Comparison of ENCODE assay signal across 10 cellular contexts in genomic region chr17:48472485-48473281, GRCh38. TPM values are rescaled to one million over a fixed set of nuclear protein-coding genes. Genes with fewer than 3 reads are reported as not detected.
DNase-seq lines count a peak whose midpoint lies in the region; ATAC-seq, FAIRE-seq and TF ChIP-seq lines count a peak whose summit lies in the region.
"Had no signal": no experiment of that assay in that cellular context is flagged by ENCODE, and none has a peak within 500 bp of the region (broad histone marks: within the 10 kb centered on the region; RNA-seq: fewer than 3 reads in every experiment).

No MANE protein-coding gene starts in this region.

- no peak overlapping the region for H3K4me3 ChIP-seq in CD8-positive, alpha-beta memory T cell (ENCODE audit: low read length)
- H3K4me3 ChIP-seq in RWPE2 (ENCODE audit: severe bottlenecking) (no peak overlapping the region), kidney (ENCODE audit: low read length in 2 of 2) (no peak overlapping the region)

- TF ChIP-seq CTCF in RWPE2 (IDR thresholded peaks at IDR 0.05; ENCODE audit: poor library complexity, severe bottlenecking) = no peak
- TF ChIP-seq CTCF in kidney (IDR thresholded peaks at IDR 0.05; ENCODE audit: borderline replicate concordance, extremely low read depth, insufficient read depth) = no peak

- H3K9me3 Mint-ChIP-seq in CD8-positive, alpha-beta memory T cell = no peaks in the 10 kb centered on the region

- H3K9me3 ChIP-seq in CD8-positive, alpha-beta memory T cell (ENCODE audit: low read length) = no peaks in the 10 kb centered on the region
- H3K9me3 ChIP-seq in RWPE2 (ENCODE audit: severe bottlenecking) = no peaks in the 10 kb centered on the region
- no peaks in the 10 kb centered on the region for H3K9me3 ChIP-seq in kidney (ENCODE audit: control insufficient read depth in 1 of 2, low read length in 2 of 2)

- H3K36me3 ChIP-seq in CD8-positive, alpha-beta memory T cell (ENCODE audit: insufficient read depth, low read length) = no peaks in the 10 kb centered on the region
- H3K36me3 ChIP-seq in RWPE2 (ENCODE audit: low read depth) = no peaks in the 10 kb centered on the region
- no peaks in the 10 kb centered on the region for H3K36me3 ChIP-seq in kidney (ENCODE audit: control insufficient read depth in 1 of 2, insufficient read depth in 2 of 2, low read length in 2 of 2)

- no peaks in the 10 kb centered on the region for H3K27me3 ChIP-seq in CD8-positive, alpha-beta memory T cell (ENCODE audit: insufficient read depth, low read length, poor library complexity, severe bottlenecking)
- no peaks in the 10 kb centered on the region for H3K27me3 ChIP-seq in RWPE2 (ENCODE audit: insufficient read depth, poor library complexity, severe bottlenecking)

- peaks cover 0 to 3% of the 10 kb centered on the region in 2 donors for H3K27me3 Mint-ChIP-seq in CD8-positive, alpha-beta memory T cell

- H3K27ac ChIP-seq in CD8-positive, alpha-beta memory T cell (ENCODE audit: low read depth, low read length) = no peak overlapping the region
- H3K27ac ChIP-seq in RWPE2 (ENCODE audit: poor library complexity, severe bottlenecking) = peak overlapping the region; percentile 83
- no peak overlapping the region for H3K27ac ChIP-seq in kidney (ENCODE audit: low read depth in 2 of 2, low read length in 2 of 2)

- POLR2A ChIA-PET in CD8-positive, alpha-beta memory T cell (lab: Charles Lee) = interaction anchor here (0.6 to 0.8 kb wide), 2 partner anchors 9 to 121 kb away, joined by 3 read pairs; partner anchors contain the start of gene HOXB5

- no peak for TF ChIP-seq POLR2A in GM12892 (IDR thresholded peaks at IDR 0.05; ENCODE audit: low read depth, low read length)

- intact Hi-C loops in kidney (cut with DNase I) (no loop called here), posterior vena cava (cut with DNase I) (no loop called here)

- DNase-seq in CD8-positive, alpha-beta memory T cell = peak in 2 of 5 donors; percentile 34 to 49
- DNase-seq in HS-27A (ENCODE audit: low read depth) (peak; percentile 86), RWPE2 (ENCODE audit: low spot score) (no peak), kidney (peak; percentile 84), DMS114 treated with DMSO at 0.1 percent for 48 hours (lab: John Stamatoyannopoulos, UW; ENCODE audit: unreplicated experiment) (no peak), posterior vena cava (ENCODE audit: low spot score) (no peak), GM12892 (ENCODE audit: insufficient read length) (no peak)
- DNase-seq: activated CD8-positive, alpha-beta memory T cell treated with anti-CD3 and anti-CD28 coated beads, Interleukin-2, amount 50 U/mL, for 4 hours had no signal

- peaks cover 15% of the 10 kb centered on the region for H3K4me1 ChIP-seq in CD8-positive, alpha-beta memory T cell (ENCODE audit: insufficient read depth, low read length)
- H3K4me1 ChIP-seq in RWPE2 (ENCODE audit: insufficient read depth, poor library complexity, severe bottlenecking) (peaks cover 17% of the 10 kb centered on the region), kidney (ENCODE audit: control insufficient read depth in 1 of 2, insufficient read depth in 1 of 2, low read depth in 1 of 2, low read length in 2 of 2) (peaks cover 0 to 5% of the 10 kb centered on the region in 2 donors)

- peak overlapping the region in 4 of 7 donors; percentile 25 to 51 (median 45) for H3K4me3 Mint-ChIP-seq in CD8-positive, alpha-beta memory T cell

- FAIRE-seq in kidney (lab: Jason Lieb, UNC) = no peak
- no peak for FAIRE-seq in GM12892 (lab: Jason Lieb, UNC)

- H3K4me1 Mint-ChIP-seq in CD8-positive, alpha-beta memory T cell = peaks cover 16 to 18% (median 16%) of the 10 kb centered on the region in 3 donors

- no peaks in the 10 kb centered on the region for H3K36me3 Mint-ChIP-seq in CD8-positive, alpha-beta memory T cell

- no peak overlapping the region for H3K9ac ChIP-seq in kidney (ENCODE audit: low read length in 2 of 2)

- peak; percentile 74 for ATAC-seq in RWPE2 (ENCODE audit: low read depth)
- no peak for ATAC-seq in HG02970 (IDR thresholded peaks at IDR 0.05; ENCODE audit: low FRiP score, unreplicated experiment)

- CTCF ChIA-PET in CD8-positive, alpha-beta memory T cell (lab: Charles Lee) = interaction anchor here (0.7 kb wide), 1 partner anchor 16 kb away, joined by 4 read pairs; no protein-coding TSS in a partner anchor

- H3K27ac Mint-ChIP-seq in CD8-positive, alpha-beta memory T cell = peak overlapping the region in 7 of 8 donors; percentile 25 to 83 (median 73)

RNA-seq across cellular contexts. Expression of gene SKAP1, which starts 42.7 kb away (rescaled TPM):
- 10 to 100 TPM; 50.5 to 56.0 TPM for total RNA-seq in CD8-positive, alpha-beta memory T cell
- 264 TPM for polyA plus RNA-seq in CD8-positive, alpha-beta memory T cell
- total RNA-seq in kidney (34.8 TPM), posterior vena cava (1 to 10 TPM; 1.1 to 1.5 TPM)
- 42.6 TPM for polyA plus RNA-seq in kidney (ENCODE audit: insufficient read depth, low read depth, low replicate concordance)
- polyA plus RNA-seq in GM12892 (2012; ENCODE audit: missing spikeins) = 59.0 TPM
- total RNA-seq: pulmonary artery endothelial cell had no signal

RNA-seq across cellular contexts. Expression of gene HOXB1, which starts 58.1 kb away (rescaled TPM):
- total RNA-seq in CD8-positive, alpha-beta memory T cell = not detected
- polyA plus RNA-seq in CD8-positive, alpha-beta memory T cell = not detected
- total RNA-seq in kidney (not detected), posterior vena cava (not detected)
- not detected for polyA plus RNA-seq in kidney (ENCODE audit: insufficient read depth, low read depth, low replicate concordance)
- polyA plus RNA-seq in GM12892 (2012; ENCODE audit: missing spikeins) = not detected
- total RNA-seq: pulmonary artery endothelial cell had no signal

Comparison
In these comparisons a context has a peak if more than half of its experiments do, and no peak if none do; other contexts are left out.
1. DNase-seq: peak in HS-27A (single experiment) and kidney (single experiment); none in RWPE2 (single experiment), DMS114 treated with DMSO at 0.1 percent for 48 hours (single experiment), posterior vena cava (single experiment) and GM12892 (single experiment).
2. RNA of gene SKAP1, which starts 42.7 kb away (total RNA-seq): 50.5 to 56.0 TPM in CD8-positive, alpha-beta memory T cell and 34.8 TPM in kidney (single experiment); 1.1 to 1.5 TPM in posterior vena cava; every median in the first group is over 10 times any median in the second.